Comparison of ENCODE assay signal across 17 cellular contexts in the genomic region with DNA sequence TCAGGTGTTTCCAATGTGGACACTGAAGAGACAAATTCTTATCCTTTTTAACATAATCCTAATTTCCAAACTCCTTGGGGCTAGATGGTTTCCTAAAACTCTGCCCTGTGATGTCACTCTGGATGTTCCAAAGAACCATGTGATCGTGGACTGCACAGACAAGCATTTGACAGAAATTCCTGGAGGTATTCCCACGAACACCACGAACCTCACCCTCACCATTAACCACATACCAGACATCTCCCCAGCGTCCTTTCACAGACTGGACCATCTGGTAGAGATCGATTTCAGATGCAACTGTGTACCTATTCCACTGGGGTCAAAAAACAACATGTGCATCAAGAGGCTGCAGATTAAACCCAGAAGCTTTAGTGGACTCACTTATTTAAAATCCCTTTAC. TPM values are rescaled to one million over a fixed set of nuclear protein-coding genes. Genes with fewer than 3 reads are reported as not detected.
DNase-seq lines count a peak whose midpoint lies in the region; ATAC-seq, FAIRE-seq and TF ChIP-seq lines count a peak whose summit lies in the region.
"Had no signal": no experiment of that assay in that cellular context is flagged by ENCODE, and none has a peak within 500 bp of the region (broad histone marks: within the 10 kb centered on the region; RNA-seq: fewer than 3 reads in every experiment).

No MANE protein-coding gene starts in this region.

- no peaks in the 10 kb centered on the region for H3K36me3 Mint-ChIP-seq in glutamatergic neuron (ENCODE audit: unreplicated experiment)
- H3K36me3 Mint-ChIP-seq: CD8-positive, alpha-beta memory T cell had no signal

- no peak for TF ChIP-seq POLR2A in GM12892 (IDR thresholded peaks at IDR 0.05; ENCODE audit: low read depth, low read length)

- peaks cover 5% of the 10 kb centered on the region for H3K27me3 Mint-ChIP-seq in glutamatergic neuron (ENCODE audit: unreplicated experiment)

- no peak for ATAC-seq in GM21529 (IDR thresholded peaks at IDR 0.05; ENCODE audit: unreplicated experiment)
- ATAC-seq: A549, GM23338 had no signal

- no peak overlapping the region for H3K27ac Mint-ChIP-seq in glutamatergic neuron (ENCODE audit: unreplicated experiment)
- H3K27ac Mint-ChIP-seq: CD8-positive, alpha-beta memory T cell; GM23338 had no signal

- H3K4me3 Mint-ChIP-seq in glutamatergic neuron (ENCODE audit: unreplicated experiment) = no peak overlapping the region
- H3K4me3 Mint-ChIP-seq: CD8-positive, alpha-beta memory T cell; GM23338 had no signal

- in situ Hi-C loops in KBM-7 (cut with MboI; ENCODE audit: low pct_unique_long_range_greater_than_20kb, low sequenced_read_pairs) = no loop called here

- H3K4me1 Mint-ChIP-seq in glutamatergic neuron (ENCODE audit: low read depth, unreplicated experiment) = peaks cover 8% of the 10 kb centered on the region
- H3K4me1 Mint-ChIP-seq: GM23338 had no signal

- FAIRE-seq in GM12892 (lab: Jason Lieb, UNC) (peak; percentile 53), RCC 7860 (lab: Jason Lieb, UNC) (no peak)

- no peak for TF ChIP-seq CTCF in glutamatergic neuron (IDR thresholded peaks at IDR 0.05; ENCODE audit: partially characterized antibody, unreplicated experiment)

- DNase-seq in GM12892 (ENCODE audit: insufficient read length) = no peak
- DNase-seq in NCI-H82 (lab: John Stamatoyannopoulos, UW) = peak; percentile 47
- peak; percentile 13 for DNase-seq in glutamatergic neuron
- no peak for DNase-seq in KBM-7
- no peak for DNase-seq in NCI-H69 (lab: John Stamatoyannopoulos, UW)
- no peak for DNase-seq in RCC 7860 (ENCODE audit: low spot score)
- DNase-seq: Caco-2; CD8-positive, alpha-beta memory T cell; DND-41; GDM1; H7; IMR-90 had no signal

- peaks cover 2% of the 10 kb centered on the region for H3K9me3 Mint-ChIP-seq in glutamatergic neuron (ENCODE audit: unreplicated experiment)
- H3K9me3 Mint-ChIP-seq: CD8-positive, alpha-beta memory T cell; GM23338 had no signal

RNA-seq across cellular contexts. Expression of a gene that starts 18.6 kb away (rescaled TPM):
- 19.1 TPM for polyA plus RNA-seq in GM12892 (2012; ENCODE audit: missing spikeins)
- not detected for total RNA-seq in glutamatergic neuron (ENCODE audit: unreplicated experiment)
- total RNA-seq: CD8-positive, alpha-beta memory T cell; GM23338; H7; HT-29; IMR-90 had no signal
- polyA plus RNA-seq: A549; AG04450; CD8-positive, alpha-beta memory T cell; GM23338; IMR-90 had no signal

RNA-seq across cellular contexts. Expression of a gene that starts 20.9 kb away (rescaled TPM):
- polyA plus RNA-seq in GM12892 (2012; ENCODE audit: missing spikeins) = not detected
- total RNA-seq in glutamatergic neuron (ENCODE audit: unreplicated experiment) = not detected
- total RNA-seq: Caco-2, GM23338, H7, HT-29, IMR-90 had no signal
- polyA plus RNA-seq: A549; AG04450; CD8-positive, alpha-beta memory T cell; GM23338; IMR-90 had no signal

Comparison
In these comparisons a context has a peak if more than half of its experiments do, and no peak if none do; other contexts are left out.
1. DNase-seq: peak in NCI-H82 (single experiment) and glutamatergic neuron (single experiment); none in GM12892 (single experiment), KBM-7 (single experiment), NCI-H69 (single experiment) and RCC 7860 (single experiment).